ENCODE assay signal across 27 cellular contexts in genomic region chr4:6851431-6851830, GRCh38.
"Had no signal": no experiment of that assay in that cellular context is flagged by ENCODE, and none has a peak within 500 bp of the region (broad histone marks: within the 10 kb centered on the region; RNA-seq: fewer than 3 reads in every experiment).

No MANE protein-coding gene starts in this region.

- H3K9me3 ChIP-seq: colonic mucosa, esophagus squamous epithelium had no signal

- H3K4me3 Mint-ChIP-seq: dendritic cell treated with granulocyte-macrophage colony-stimulating factor and Interleukin-4, amounts not matched to agents 40 ng/mL and 50 ng/mL, for 4 days; effector memory CD8-positive, alpha-beta T cell; endodermal cell had no signal

- H3K27me3 ChIP-seq: colonic mucosa, dorsolateral prefrontal cortex, esophagus muscularis mucosa, esophagus squamous epithelium, foreskin keratinocyte, gastroesophageal sphincter, heart left ventricle, heart right ventricle had no signal

- H3K27ac ChIP-seq: colonic mucosa, coronary artery, dorsolateral prefrontal cortex, epithelial cell of prostate, esophagus muscularis mucosa, esophagus squamous epithelium, foreskin keratinocyte, gastroesophageal sphincter, heart left ventricle, heart right ventricle had no signal

- H3K4me3 ChIP-seq: colonic mucosa, coronary artery, dorsolateral prefrontal cortex, esophagus muscularis mucosa, esophagus squamous epithelium, gastroesophageal sphincter, heart left ventricle, heart right ventricle had no signal

- H3K4me1 ChIP-seq: colonic mucosa, foreskin keratinocyte had no signal

- H3K36me3 ChIP-seq: colonic mucosa had no signal

- H3K27me3 Mint-ChIP-seq: dendritic cell treated with granulocyte-macrophage colony-stimulating factor and Interleukin-4, amounts not matched to agents 40 ng/mL and 50 ng/mL, for 4 days; effector memory CD8-positive, alpha-beta T cell had no signal

- DNase-seq: colonic mucosa; cortex of kidney; dermis blood vessel endothelial cell; dorsolateral prefrontal cortex; effector CD4-positive, alpha-beta T cell; effector CD8-positive, alpha-beta T cell; effector memory CD4-positive, alpha-beta T cell; effector memory CD8-positive, alpha-beta T cell; endodermal cell; esophagus squamous epithelium; foreskin fibroblast; foreskin keratinocyte; foreskin melanocyte; glutamatergic neuron; head of caudate nucleus; heart left ventricle; heart right ventricle had no signal

- ATAC-seq: effector memory CD8-positive, alpha-beta T cell; esophagus mucosa; foreskin keratinocyte; gastroesophageal sphincter; heart left ventricle; heart right ventricle had no signal

- FAIRE-seq: colon, endometrium, endothelial cell of umbilical vein, frontal cortex had no signal

- H3K27ac Mint-ChIP-seq: dendritic cell treated with granulocyte-macrophage colony-stimulating factor and Interleukin-4, amounts not matched to agents 40 ng/mL and 50 ng/mL, for 4 days; endodermal cell had no signal

- H3K9me3 Mint-ChIP-seq: effector memory CD8-positive, alpha-beta T cell had no signal
